Comparison of ENCODE assay signal across 29 cellular contexts in genomic region chr2:190197143-190197720, GRCh38.
"Had no signal": no experiment of that assay in that cellular context is flagged by ENCODE, and none has a peak within 500 bp of the region (broad histone marks: within the 10 kb centered on the region; RNA-seq: fewer than 3 reads in every experiment).

No MANE protein-coding gene starts in this region.

- H3K27me3 ChIP-seq: gastrocnemius medialis, left lung, neural progenitor cell, spleen, testis, transverse colon had no signal

- H3K4me3 ChIP-seq: gastrocnemius medialis, left lung, lower lobe of right lung, neural progenitor cell, spleen, testis, transverse colon had no signal

- H3K4me1 ChIP-seq: left lung, lower lobe of right lung, neural progenitor cell, spleen, testis had no signal

- ATAC-seq: effector memory CD8-positive, alpha-beta T cell; left lung; lower lobe of right lung; naive thymus-derived CD8-positive, alpha-beta T cell; right cardiac atrium; stimulated activated naive CD8-positive, alpha-beta T cell treated with anti-CD3 and anti-CD28 coated beads, Interleukin-15, Interleukin-2, amounts not matched to agents 100 U/mL and 50 U/mL, for 24 hours; T-cell had no signal

- H3K27ac ChIP-seq: gastrocnemius medialis, left lung, lower lobe of right lung, neural progenitor cell, spleen, testis, transverse colon, VCaP had no signal

- H3K4me3 Mint-ChIP-seq: activated CD4-positive, alpha-beta memory T cell treated with anti-CD3 and anti-CD28 coated beads for 36 hours; activated CD4-positive, alpha-beta T cell treated with anti-CD3 and anti-CD28 coated beads, Interleukin-2, amount 10 ng/mL, durations not matched to agents 24 days and 14 days; activated naive CD4-positive, alpha-beta T cell treated with anti-CD3 and anti-CD28 coated beads, Interleukin-2, amount 50 U/mL, for 24 hours; activated T-helper 1 cell treated with anti-CD3 and anti-CD28 coated beads, Interleukin-12 subunit alpha, Interleukin-12 subunit beta, Interleukin-2, Interleukin-4 antibody, amounts not matched to agents 30 ng/mL and 10 ng/mL and 1 ng/mL, durations not matched to agents 14 hours and 24 hours and 36 hours; brain; effector memory CD8-positive, alpha-beta T cell; naive thymus-derived CD8-positive, alpha-beta T cell; neural progenitor cell; T-cell; T-helper 2 cell treated with Interferon-gamma antibody and Interleukin-4, amounts not matched to agents 5 μg/mL and 100 μg/mL, for 36 hours had no signal

- H3K4me2 ChIP-seq: neural progenitor cell had no signal

- H3K4me1 Mint-ChIP-seq: activated CD4-positive, alpha-beta T cell treated with anti-CD3 and anti-CD28 coated beads, Interleukin-2, amount 10 ng/mL, durations not matched to agents 24 days and 14 days; activated naive CD4-positive, alpha-beta T cell treated with anti-CD3 and anti-CD28 coated beads, Interleukin-2, amount 50 U/mL, for 24 hours; brain; naive thymus-derived CD8-positive, alpha-beta T cell; neural progenitor cell; T-cell had no signal

- H3K9me3 ChIP-seq: gastrocnemius medialis, left lung, lower lobe of right lung, spleen, testis, transverse colon had no signal

- DNase-seq: activated CD4-positive, alpha-beta memory T cell treated with anti-CD3 and anti-CD28 coated beads for 36 hours; activated CD4-positive, alpha-beta T cell treated with anti-CD3 and anti-CD28 coated beads, Interleukin-2, amount 10 ng/mL, durations not matched to agents 24 days and 14 days; activated CD4-positive, CD25-positive, alpha-beta regulatory T cell treated with anti-CD3 and anti-CD28 coated beads, Interleukin-2, amount 50 U/mL, for 72 hours; activated CD8-positive, alpha-beta memory T cell treated with anti-CD3 and anti-CD28 coated beads, Interleukin-2, amount 50 U/mL, for 4 hours; activated gamma-delta T cell; activated T-cell treated with anti-CD3 and anti-CD28 coated beads, Interleukin-2, amount 50 U/mL, for 1 hour; anterior cingulate cortex; cortex of kidney; effector memory CD8-positive, alpha-beta T cell; gastrocnemius medialis; glutamatergic neuron; left lung; lower lobe of right lung; mesenchymal stem cell; naive thymus-derived CD8-positive, alpha-beta T cell; occipital lobe; right cardiac atrium; spleen; stimulated activated CD4-positive, alpha-beta T cell treated with anti-CD3 and anti-CD28 coated beads, Interleukin-4, amount 100 ng/mL, for 1 hour; stimulated activated naive CD8-positive, alpha-beta T cell treated with anti-CD3 and anti-CD28 coated beads, Interleukin-15, Interleukin-2, amounts not matched to agents 100 U/mL and 50 U/mL, for 24 hours; T-cell; testis; transverse colon had no signal

- H3K36me3 ChIP-seq: neural progenitor cell had no signal

- H2AFZ ChIP-seq: neural progenitor cell had no signal

- H3K9ac ChIP-seq: neural progenitor cell had no signal

- H3K27me3 Mint-ChIP-seq: activated CD4-positive, alpha-beta memory T cell treated with anti-CD3 and anti-CD28 coated beads for 36 hours; activated CD4-positive, alpha-beta T cell treated with anti-CD3 and anti-CD28 coated beads, Interleukin-2, amount 10 ng/mL, durations not matched to agents 24 days and 14 days; activated naive CD4-positive, alpha-beta T cell treated with anti-CD3 and anti-CD28 coated beads, Interleukin-2, amount 50 U/mL, for 24 hours; brain; effector memory CD8-positive, alpha-beta T cell; naive thymus-derived CD8-positive, alpha-beta T cell; T-cell had no signal

- H3K9me3 Mint-ChIP-seq: activated CD4-positive, alpha-beta memory T cell treated with anti-CD3 and anti-CD28 coated beads for 36 hours; activated CD4-positive, alpha-beta T cell treated with anti-CD3 and anti-CD28 coated beads, Interleukin-2, amount 10 ng/mL, durations not matched to agents 24 days and 14 days; activated naive CD4-positive, alpha-beta T cell treated with anti-CD3 and anti-CD28 coated beads, Interleukin-2, amount 50 U/mL, for 24 hours; activated T-helper 1 cell treated with anti-CD3 and anti-CD28 coated beads, Interleukin-12 subunit alpha, Interleukin-12 subunit beta, Interleukin-2, Interleukin-4 antibody, amounts not matched to agents 30 ng/mL and 10 ng/mL and 1 ng/mL, durations not matched to agents 14 hours and 24 hours and 36 hours; brain; effector memory CD8-positive, alpha-beta T cell; naive thymus-derived CD8-positive, alpha-beta T cell; neural progenitor cell; T-cell; T-helper 2 cell treated with Interferon-gamma antibody and Interleukin-4, amounts not matched to agents 5 μg/mL and 100 μg/mL, for 36 hours had no signal

- H3K27ac Mint-ChIP-seq: activated CD4-positive, alpha-beta memory T cell treated with anti-CD3 and anti-CD28 coated beads for 36 hours; activated CD4-positive, alpha-beta T cell treated with anti-CD3 and anti-CD28 coated beads, Interleukin-2, amount 10 ng/mL, durations not matched to agents 24 days and 14 days; activated naive CD4-positive, alpha-beta T cell treated with anti-CD3 and anti-CD28 coated beads, Interleukin-2, amount 50 U/mL, for 24 hours; activated T-helper 1 cell treated with anti-CD3 and anti-CD28 coated beads, Interleukin-12 subunit alpha, Interleukin-12 subunit beta, Interleukin-2, Interleukin-4 antibody, amounts not matched to agents 30 ng/mL and 10 ng/mL and 1 ng/mL, durations not matched to agents 14 hours and 24 hours and 36 hours; brain; effector memory CD8-positive, alpha-beta T cell; naive thymus-derived CD8-positive, alpha-beta T cell; neural progenitor cell; T-cell; T-helper 2 cell treated with Interferon-gamma antibody and Interleukin-4, amounts not matched to agents 5 μg/mL and 100 μg/mL, for 36 hours had no signal
